8 cellular contexts compared by ENCODE assay signal in the genomic region with DNA sequence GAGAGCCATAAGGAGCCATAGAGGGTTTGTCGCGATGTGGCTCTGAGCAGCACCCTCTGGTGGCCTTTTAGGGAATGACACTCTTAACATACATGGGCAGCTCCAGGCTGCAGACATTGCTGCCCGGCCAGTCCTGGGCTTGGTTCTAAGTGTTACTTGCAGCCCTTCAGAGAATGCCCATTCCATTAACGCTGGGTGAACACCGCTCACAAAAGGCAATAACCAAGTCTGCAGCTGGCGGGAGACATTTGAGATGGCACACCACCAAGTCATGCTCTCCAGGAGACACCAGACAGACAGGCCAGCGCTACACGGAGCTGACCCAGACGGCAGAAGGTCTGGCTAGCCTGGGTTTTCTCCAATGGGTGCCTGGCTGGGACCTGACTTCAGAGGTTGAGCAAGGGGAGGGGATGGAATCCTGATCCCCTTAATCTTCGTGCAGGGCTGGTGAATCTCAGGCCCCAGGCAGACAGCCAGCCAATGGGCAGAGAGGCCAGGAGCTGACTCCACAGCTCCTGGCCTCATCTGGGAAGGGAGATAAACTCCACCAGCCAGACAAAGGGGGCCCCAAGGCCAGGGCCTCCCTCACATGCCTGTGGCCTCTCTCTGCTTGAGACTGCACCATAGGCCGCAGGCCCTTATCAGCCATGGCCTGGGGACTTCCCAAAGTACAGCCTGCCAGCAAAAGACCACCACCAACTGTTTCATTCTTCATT. TPM values are rescaled to one million over a fixed set of nuclear protein-coding genes. Genes with fewer than 3 reads are reported as not detected.
DNase-seq lines count a peak whose midpoint lies in the region; ATAC-seq and TF ChIP-seq lines count a peak whose summit lies in the region.

No MANE protein-coding gene starts in this region.

- H3K4me1 ChIP-seq in ascending aorta: peaks cover 0 to 6% of the 10 kb centered on the region in 2 donors

- TF ChIP-seq CTCF in BJ (IDR thresholded peaks at IDR 0.05; ENCODE audit: insufficient read depth, low read depth, low read length) (peak; percentile 87), ascending aorta (IDR thresholded peaks at IDR 0.05) (peak; percentile 83 to 87 (median 86))

- H3K4me3 ChIP-seq in BJ (ENCODE audit: low read depth, low read length): no peak overlapping the region
- no peak overlapping the region for H3K4me3 ChIP-seq in ascending aorta

- POLR2A ChIA-PET in BJ (lab: Charles Lee): interaction anchor here (0.5 kb wide), 1 partner anchor 144 kb away, joined by 6 read pairs; no protein-coding TSS in a partner anchor

- intact Hi-C loops in ascending aorta (cut with DNase I) (loop anchor here (1.0 to 2.0 kb wide), 3 partner anchors 18 to 198 kb away; no protein-coding TSS in a partner anchor), sciatic nerve (cut with DNase I) (no loop called here)

- H3K27ac ChIP-seq in ascending aorta: no peak overlapping the region

- CTCF ChIA-PET in BJ (lab: Yijun Ruan, JAX): interaction anchor here (0.6 to 8.1 kb wide), 34 partner anchors 10 to 279 kb away, joined by 3 to 122 read pairs (median 4); a partner anchor contains a TSS

- no peaks in the 10 kb centered on the region for H3K9me3 ChIP-seq in ascending aorta

- H3K36me3 ChIP-seq in BJ (ENCODE audit: control insufficient read depth, insufficient read depth, low read length) (no peaks in the 10 kb centered on the region), ascending aorta (no peaks in the 10 kb centered on the region)

- H3K27me3 ChIP-seq in BJ (ENCODE audit: control insufficient read depth, insufficient read depth, low read length): peaks cover 2% of the 10 kb centered on the region; the same call in 1 of the 2 replicates
- H3K27me3 ChIP-seq in ascending aorta: no peaks in the 10 kb centered on the region

- no peak for DNase-seq in BJ (ENCODE audit: low read depth)
- DNase-seq in NCI-H1436 (lab: John Stamatoyannopoulos, UW): peak; percentile 60
- peak in 4 of 5 experiments; percentile 42 to 68 (median 48) for DNase-seq in T-helper 2 cell
- peak in 1 of 2 donors; percentile 88 for DNase-seq in ascending aorta (ENCODE audit: low spot score in 2 of 2)
- peak; percentile 83 for DNase-seq in hepatic stellate cell (ENCODE audit: low spot score)
- peak; percentile 86 for DNase-seq in sciatic nerve (ENCODE audit: low spot score)

- ATAC-seq in GM21423 (IDR thresholded peaks at IDR 0.05; ENCODE audit: unreplicated experiment) (peak; percentile 53), sciatic nerve (peak; percentile 90), HG03469 (IDR thresholded peaks at IDR 0.05; ENCODE audit: unreplicated experiment) (no peak)

RNA-seq across cellular contexts. Expression of a gene that starts 58.8 kb away (rescaled TPM):
- polyA plus RNA-seq in BJ (2011; rRNA removed): 77.0 and 111 TPM in 2 replicates
- polyA minus RNA-seq in BJ (2011; rRNA and poly(A)+ RNA removed): 62.9 and 67.3 TPM in 2 replicates
- 70.7 TPM for total RNA-seq in ascending aorta
- total RNA-seq in sciatic nerve: 48.8 TPM
